Comparison of ENCODE assay signal across 1 cellular context in genomic region chr1:1548591-1548990, GRCh38.
TF ChIP-seq lines count a peak whose summit lies in the region.

No MANE protein-coding gene starts in this region.

TF ChIP-seq in HepG2, 621 proteins besides CTCF, POLR2A, EP300 and RAD21:
- peak; percentile 17; the same call in 1 of the 2 replicates for TF ChIP-seq STAG1 (CRISPR knock-in tag; IDR thresholded peaks at IDR 0.05)
- peak; percentile 61 for TF ChIP-seq AGO2 (optimal IDR thresholded peaks at IDR 0.05; ENCODE audit: low read depth, low read length)
- TF ChIP-seq RERE (CRISPR knock-in tag; IDR thresholded peaks at IDR 0.05; ENCODE audit: low read depth): no peak
TF ChIP-seq in HepG2: peak in this region for 2.
